ENCODE assay signal across 1 cellular context in genomic region chr10:81920213-81920829, GRCh38.
TF ChIP-seq lines count a peak whose summit lies in the region.

No MANE protein-coding gene starts in this region.

TF ChIP-seq in SK-N-SH, 30 proteins besides CTCF, POLR2A, EP300 and RAD21 (continued from another document):
- TF ChIP-seq MAX (IDR thresholded peaks at IDR 0.05; ENCODE audit: low read depth): no peak
- TF ChIP-seq USF1 (IDR thresholded peaks at IDR 0.05; ENCODE audit: borderline replicate concordance, low read depth): no peak
- no peak for TF ChIP-seq EZH2phosphoT487 (IDR thresholded peaks at IDR 0.05; ENCODE audit: borderline replicate concordance, low read depth)
